21 cellular contexts compared by ENCODE assay signal in the genomic region with DNA sequence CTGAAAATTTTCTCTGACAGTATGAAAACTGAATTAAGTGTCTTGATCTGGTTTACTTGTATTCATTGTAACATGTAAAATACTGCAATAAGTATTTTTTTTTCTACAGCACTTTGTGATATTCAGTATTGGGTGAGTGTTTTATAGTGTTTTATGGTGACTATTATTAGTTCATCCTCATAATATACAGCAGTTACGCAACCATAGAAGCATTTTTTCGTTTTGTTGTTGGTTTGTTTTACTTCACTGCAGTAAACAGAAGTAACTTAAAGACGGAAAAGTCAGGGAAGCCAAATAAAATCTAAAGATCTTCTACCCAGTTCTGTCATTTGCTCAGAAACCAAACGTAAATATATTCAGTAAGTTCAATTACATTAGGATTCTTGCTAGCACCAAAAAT.
"Had no signal": no experiment of that assay in that cellular context is flagged by ENCODE, and none has a peak within 500 bp of the region (broad histone marks: within the 10 kb centered on the region; RNA-seq: fewer than 3 reads in every experiment).

No MANE protein-coding gene starts in this region.

- H3K4me3 ChIP-seq: MG63 had no signal

- DNase-seq: Karpas-422, KG1, MG63, NCI-H1092, NCI-H1105 treated with DMSO at 0.1 percent for 48 hours, NCI-H1417 treated with DMSO at 0.1 percent for 48 hours, NCI-H146, NCI-H1694 treated with DMSO at 0.1 percent for 48 hours, NCI-H1930, NCI-H2081, NCI-H2107, NCI-H2227 treated with DMSO at 0.1 percent for 48 hours, NCI-H524, NCI-H526 treated with DMSO at 0.1 percent for 48 hours, NCI-H774, PC-3, SHP77, T-helper 2 cell had no signal

- H3K27ac ChIP-seq: RWPE1 had no signal

- H3K9me3 ChIP-seq: MG63 had no signal

- H3K36me3 ChIP-seq: MG63 had no signal

- ATAC-seq: Panc1, PC-3, SK-N-SH treated with all-trans-retinoic acid at 6 μM for 48 hours had no signal
